ENCODE assay signal across 11 cellular contexts in genomic region chr7:5234852-5235831, GRCh38. TPM values are rescaled to one million over a fixed set of nuclear protein-coding genes. Genes with fewer than 3 reads are reported as not detected.
DNase-seq lines count a peak whose midpoint lies in the region; ATAC-seq and TF ChIP-seq lines count a peak whose summit lies in the region.
"Had no signal": no experiment of that assay in that cellular context is flagged by ENCODE, and none has a peak within 500 bp of the region (broad histone marks: within the 10 kb centered on the region; RNA-seq: fewer than 3 reads in every experiment).

No MANE protein-coding gene starts in this region.

- H3K9me3 ChIP-seq in fibroblast of lung (ENCODE audit: control insufficient read depth, insufficient read depth, low read depth, low read length): no peaks in the 10 kb centered on the region

- H3K27ac ChIP-seq in fibroblast of lung (ENCODE audit: insufficient read depth, low read length): no peak overlapping the region
- H3K27ac ChIP-seq: dorsolateral prefrontal cortex had no signal

- H3K4me2 ChIP-seq in fibroblast of lung (ENCODE audit: extremely low read depth, insufficient read depth, low read length): no peak overlapping the region

- H3K9ac ChIP-seq in fibroblast of lung (ENCODE audit: insufficient read depth, low read length): no peak overlapping the region

- peaks cover 3% of the 10 kb centered on the region for H3K4me1 ChIP-seq in fibroblast of lung (ENCODE audit: control insufficient read depth, extremely low read depth, insufficient read depth, low read length)

- no peak for TF ChIP-seq CTCF in fibroblast of lung (conservative IDR thresholded peaks at IDR 0.05 in 1 of 2, IDR thresholded peaks at IDR 0.05 in 1 of 2; ENCODE audit: low read depth in 1 of 2, low read length in 2 of 2)

- no peak overlapping the region for H2AFZ ChIP-seq in fibroblast of lung (ENCODE audit: low read length)

- H3K79me2 ChIP-seq in fibroblast of lung (ENCODE audit: control insufficient read depth, insufficient read depth, low read length): no peaks in the 10 kb centered on the region

- peaks cover 8% of the 10 kb centered on the region for H3K36me3 ChIP-seq in fibroblast of lung (ENCODE audit: control insufficient read depth, insufficient read depth, low read length)

- no peaks in the 10 kb centered on the region for H3K27me3 ChIP-seq in fibroblast of lung (ENCODE audit: control insufficient read depth, insufficient read depth, low read length)
- H3K27me3 ChIP-seq: dorsolateral prefrontal cortex had no signal

- DNase-seq in DMS53 treated with DMSO at 0.1 percent for 48 hours (lab: John Stamatoyannopoulos, UW; ENCODE audit: unreplicated experiment): peak; percentile 52
- DNase-seq in LoVo (ENCODE audit: low spot score): peak; percentile 62
- DNase-seq in fibroblast of lung (ENCODE audit: low read depth in 2 of 2): peak; percentile 15 to 32
- no peak for DNase-seq in SIG-M5 treated with dmso at 0.1 percent for 504 hours (lab: John Stamatoyannopoulos, UW; ENCODE audit: unreplicated experiment)
- no peak for DNase-seq in inferior parietal cortex (ENCODE audit: extremely low spot score)
- DNase-seq: DND-41, dorsolateral prefrontal cortex, NCI-H526 had no signal

- H3K4me3 ChIP-seq in fibroblast of lung (replicated peaks in 1 of 4; ENCODE audit: control extremely low read depth in 1 of 4, insufficient read depth in 1 of 4, low read depth in 3 of 4, low read length in 4 of 4): no peak overlapping the region
- H3K4me3 ChIP-seq: dorsolateral prefrontal cortex had no signal

- no peaks in the 10 kb centered on the region for H4K20me1 ChIP-seq in fibroblast of lung (ENCODE audit: control insufficient read depth, extremely low read depth, insufficient read depth, low read length)

- ATAC-seq in GM21619 (IDR thresholded peaks at IDR 0.05; ENCODE audit: unreplicated experiment) (peak; percentile 37), HG02840 (IDR thresholded peaks at IDR 0.05; ENCODE audit: low FRiP score, unreplicated experiment) (no peak), HG02870 (IDR thresholded peaks at IDR 0.05; ENCODE audit: unreplicated experiment) (no peak)

RNA-seq across cellular contexts. Expression of gene WIPI2, which starts 45.1 kb away (rescaled TPM):
- total RNA-seq in fibroblast of lung: 55.0 and 60.9 TPM in 2 replicates
- 72.9 and 75.2 TPM in 2 replicates for polyA plus RNA-seq in fibroblast of lung
- 58.6 and 62.6 TPM in 2 replicates for polyA plus RNA-seq in fibroblast of lung (2012)
- polyA minus RNA-seq in fibroblast of lung (ENCODE audit: low replicate concordance): 52.6 and 54.3 TPM in 2 replicates

RNA-seq across cellular contexts. Expression of gene SLC29A4, which starts 47.6 kb away (rescaled TPM):
- total RNA-seq in fibroblast of lung: 5.1 and 6.4 TPM in 2 replicates
- 1.0 and 1.8 TPM in 2 replicates for polyA plus RNA-seq in fibroblast of lung
- 2.9 and 6.2 TPM in 2 replicates for polyA plus RNA-seq in fibroblast of lung (2012)
- 8.1 and 25.6 TPM in 2 replicates for polyA minus RNA-seq in fibroblast of lung (ENCODE audit: low replicate concordance)

Comparison
In these comparisons a context has a peak if more than half of its experiments do, and no peak if none do; other contexts are left out.
1. DNase-seq: peak in DMS53 treated with DMSO at 0.1 percent for 48 hours (single experiment), LoVo (single experiment) and fibroblast of lung (2 of 2); none in SIG-M5 treated with dmso at 0.1 percent for 504 hours (single experiment) and inferior parietal cortex (single experiment).